Comparison of ENCODE assay signal across 8 cellular contexts in the genomic region with DNA sequence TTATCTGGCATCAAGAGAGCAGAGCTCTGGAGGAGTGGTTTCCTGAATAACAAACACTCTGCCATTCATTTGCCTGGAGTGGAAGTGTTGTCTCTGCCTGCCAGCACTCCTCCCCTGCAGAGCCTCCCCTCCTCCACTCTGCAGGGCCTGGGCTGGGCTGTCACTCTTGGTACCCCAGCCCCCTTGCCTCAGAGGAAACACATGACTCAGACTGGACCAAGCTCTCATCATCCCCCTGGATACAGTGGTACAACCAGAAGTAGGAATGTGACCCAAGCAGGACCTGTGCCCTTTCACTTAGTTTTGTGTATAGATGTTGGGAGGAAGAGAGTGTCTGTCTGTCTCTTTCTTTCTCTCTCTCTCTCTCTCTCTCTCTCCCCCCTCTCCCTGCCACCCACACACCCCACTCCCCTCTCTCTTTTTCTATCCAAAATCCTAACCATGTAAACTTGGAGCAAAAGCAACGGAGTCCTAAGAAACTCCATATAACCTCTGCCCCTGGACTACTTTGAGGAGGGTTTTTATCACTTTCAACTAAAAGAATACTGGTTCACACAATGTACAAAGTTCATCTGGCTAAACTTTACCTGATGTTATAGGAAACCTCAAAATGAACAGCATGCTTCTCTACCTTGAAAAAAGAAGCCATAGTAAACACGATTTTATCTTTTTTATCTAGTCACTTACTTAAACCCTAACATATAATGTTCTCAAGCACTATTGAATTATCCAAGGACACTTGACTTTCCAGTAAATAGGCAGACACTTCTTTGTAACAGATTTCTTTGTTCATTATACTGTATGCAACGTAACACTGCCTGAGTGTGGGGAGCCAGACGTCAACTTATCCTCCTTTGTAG. TPM values are rescaled to one million over a fixed set of nuclear protein-coding genes. Genes with fewer than 3 reads are reported as not detected.
DNase-seq lines count a peak whose midpoint lies in the region; ATAC-seq and TF ChIP-seq lines count a peak whose summit lies in the region.

No MANE protein-coding gene starts in this region.

- DNase-seq in G401 (ENCODE audit: low spot score) (peak; percentile 56), NCI-H510A treated with DMSO at 0.1 percent for 48 hours (lab: John Stamatoyannopoulos, UW) (peak; percentile 55), epithelial cell of proximal tubule (ENCODE audit: low read depth) (peak; percentile 86), CD14-positive monocyte (ENCODE audit: low spot score) (no peak), WERI-Rb-1 (no peak), GM03348 (ENCODE audit: low spot score) (no peak)

- H3K36me3 ChIP-seq in mesodermal cell (ENCODE audit: control insufficient read depth, insufficient read depth, low read length) = no peaks in the 10 kb centered on the region
- no peaks in the 10 kb centered on the region for H3K36me3 ChIP-seq in WERI-Rb-1

- H3K9me3 ChIP-seq in mesodermal cell (ENCODE audit: control insufficient read depth, low read length) (no peaks in the 10 kb centered on the region), WERI-Rb-1 (ENCODE audit: severe bottlenecking) (no peaks in the 10 kb centered on the region)

- ATAC-seq in GM19397 (IDR thresholded peaks at IDR 0.05; ENCODE audit: unreplicated experiment) = no peak

- no peak overlapping the region for H3K4me3 Mint-ChIP-seq in CD14-positive monocyte

- H3K36me3 Mint-ChIP-seq in CD14-positive monocyte = peaks cover 0 to 1% of the 10 kb centered on the region in 2 donors

- peak overlapping the region in 1 of 7 donors; percentile 51 for H3K27ac Mint-ChIP-seq in CD14-positive monocyte

- H3K27me3 Mint-ChIP-seq in CD14-positive monocyte (ENCODE audit: low read depth in 3 of 3) = peaks cover 0 to 2% (median 1%) of the 10 kb centered on the region in 3 donors

- H3K4me1 ChIP-seq in mesodermal cell (ENCODE audit: control insufficient read depth, insufficient read depth, low read length, poor library complexity, severe bottlenecking) = peaks cover 45% of the 10 kb centered on the region

- WGBS in mesodermal cell (ENCODE audit: insufficient coverage in 2 of 2), 2 experiments = 21 to 29% methylated on average over 1 to 3 of the region's 4 CpGs

- peak overlapping the region; percentile 21 for H3K4me3 ChIP-seq in epithelial cell of proximal tubule (ENCODE audit: low read depth, low read length)
- no peak overlapping the region for H3K4me3 ChIP-seq in mesodermal cell (ENCODE audit: extremely low read depth, insufficient read depth, low read length, poor library complexity, severe bottlenecking)
- H3K4me3 ChIP-seq in WERI-Rb-1 (ENCODE audit: low read depth, low read length) = no peak overlapping the region

- no peak for TF ChIP-seq CTCF in epithelial cell of proximal tubule (conservative IDR thresholded peaks at IDR 0.05; ENCODE audit: low read depth, low read length)
- no peak for TF ChIP-seq CTCF in CD14-positive monocyte (IDR thresholded peaks at IDR 0.05)
- no peak for TF ChIP-seq CTCF in WERI-Rb-1 (IDR thresholded peaks at IDR 0.05; ENCODE audit: low read depth, low read length)

- H3K4me1 Mint-ChIP-seq in CD14-positive monocyte = peaks cover 10% of the 10 kb centered on the region

- peak overlapping the region; percentile 92 for H3K27ac ChIP-seq in mesodermal cell (ENCODE audit: low read depth, low read length, severe bottlenecking)
- H3K27ac ChIP-seq in WERI-Rb-1 = no peak overlapping the region

- in situ Hi-C loops in G401 (cut with HindIII; ENCODE audit: low sequenced_read_pairs) = no loop called here

- no peaks in the 10 kb centered on the region for H3K9me3 Mint-ChIP-seq in CD14-positive monocyte

- intact Hi-C loops in CD14-positive monocyte (cut with micrococcal nuclease) = no loop called here

- no peaks in the 10 kb centered on the region for H3K27me3 ChIP-seq in WERI-Rb-1 (ENCODE audit: insufficient read depth, low read depth, severe bottlenecking)

RNA-seq across cellular contexts. Expression of a gene that starts 43.8 kb away (rescaled TPM):
- 0.07 TPM in 1 of 2 replicates, not detected in the other for total RNA-seq in G401 (2014; rRNA removed; shearing (Covaris generic))
- 10.0 and 10.6 TPM in 2 replicates for total RNA-seq in epithelial cell of proximal tubule
- polyA plus RNA-seq in mesodermal cell (2013, experiment 1 of 2) = 39.2 TPM
- polyA plus RNA-seq in mesodermal cell (2013, experiment 2 of 2) = 36.4 TPM
- 1 to 10 TPM; 1.3 to 2.7 TPM for polyA plus RNA-seq in CD14-positive monocyte

RNA-seq across cellular contexts. Expression of a gene that starts 44.1 kb away (rescaled TPM):
- 20.7 and 53.1 TPM in 2 replicates for total RNA-seq in G401 (2014; rRNA removed; shearing (Covaris generic))
- total RNA-seq in epithelial cell of proximal tubule = 17.3 and 19.0 TPM in 2 replicates
- 37.7 TPM for polyA plus RNA-seq in mesodermal cell (2013, experiment 1 of 2)
- 41.5 TPM for polyA plus RNA-seq in mesodermal cell (2013, experiment 2 of 2)
- polyA plus RNA-seq in CD14-positive monocyte = 10 to 100 TPM; 17.5 to 20.7 TPM

Comparison
In these comparisons a context has a peak if more than half of its experiments do, and no peak if none do; other contexts are left out.
1. DNase-seq: peak in G401 (single experiment), NCI-H510A treated with DMSO at 0.1 percent for 48 hours (single experiment) and epithelial cell of proximal tubule (single experiment); none in CD14-positive monocyte (single experiment), WERI-Rb-1 (single experiment) and GM03348 (single experiment).
2. RNA of a gene that starts 43.8 kb away (total RNA-seq): 10.0 to 10.6 TPM in epithelial cell of proximal tubule; 0.07 TPM in G401; every median in the first group is over 10 times any median in the second.